Comparison of ENCODE assay signal across 9 cellular contexts in the genomic region with DNA sequence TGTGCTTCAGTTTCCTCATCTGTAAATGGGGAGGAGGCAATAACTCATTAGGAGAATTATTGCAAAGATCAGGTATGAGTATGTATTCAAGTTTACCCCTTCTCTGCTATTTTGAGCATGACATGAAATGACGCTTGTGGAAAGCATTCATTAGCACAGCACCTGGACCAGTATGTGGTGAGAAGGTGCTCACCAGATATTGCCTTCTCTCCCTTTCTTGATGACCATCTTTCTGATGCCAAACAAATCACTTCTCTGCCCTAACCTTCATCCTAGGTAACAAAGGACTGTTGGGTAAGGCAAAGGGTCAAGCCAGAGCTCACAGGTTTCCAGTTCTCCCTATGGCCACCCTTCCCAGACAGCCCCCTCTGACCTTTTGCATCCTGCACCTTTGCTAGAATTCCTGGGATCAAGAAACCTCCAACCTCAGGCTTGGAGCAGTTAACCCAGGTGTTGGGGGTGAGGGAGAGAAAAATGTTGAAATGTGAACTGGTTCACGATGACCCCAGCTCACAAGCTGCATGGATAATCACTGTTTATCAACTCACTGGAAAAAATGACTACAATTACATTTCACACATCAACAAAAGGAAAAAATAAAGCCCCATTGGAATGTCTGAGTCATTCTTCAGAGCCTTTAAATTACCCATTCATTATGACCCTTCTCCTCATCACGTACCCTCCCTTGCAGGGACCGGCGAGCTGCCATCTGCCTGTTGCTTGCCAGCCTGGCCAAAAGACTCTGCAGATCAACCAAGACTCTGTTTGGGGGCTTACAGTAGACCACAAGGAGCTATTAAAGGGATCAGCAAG. TPM values are rescaled to one million over a fixed set of nuclear protein-coding genes. Genes with fewer than 3 reads are reported as not detected.
DNase-seq lines count a peak whose midpoint lies in the region; ATAC-seq and TF ChIP-seq lines count a peak whose summit lies in the region.
"Had no signal": no experiment of that assay in that cellular context is flagged by ENCODE, and none has a peak within 500 bp of the region (broad histone marks: within the 10 kb centered on the region; RNA-seq: fewer than 3 reads in every experiment).

No MANE protein-coding gene starts in this region.

- no peaks in the 10 kb centered on the region for H3K27me3 ChIP-seq in naive thymus-derived CD4-positive, alpha-beta T cell (ENCODE audit: control insufficient read depth in 2 of 2, insufficient read depth in 2 of 2, low read length in 2 of 2)

- no peaks in the 10 kb centered on the region for H3K9me3 ChIP-seq in naive thymus-derived CD4-positive, alpha-beta T cell (ENCODE audit: control insufficient read depth in 2 of 3, low read length in 3 of 3)

- H3K27ac ChIP-seq in naive thymus-derived CD4-positive, alpha-beta T cell (ENCODE audit: low read depth, low read length): no peak overlapping the region

- CTCF ChIA-PET in naive thymus-derived CD4-positive, alpha-beta T cell (lab: Charles Lee): no interaction called here

- H3K4me1 ChIP-seq in naive thymus-derived CD4-positive, alpha-beta T cell (ENCODE audit: control insufficient read depth in 2 of 2, insufficient read depth in 2 of 2, low read length in 2 of 2): peaks cover 7 to 8% of the 10 kb centered on the region in 2 donors

- intact Hi-C loops in naive thymus-derived CD4-positive, alpha-beta T cell (cut with micrococcal nuclease): no loop called here

- no peaks in the 10 kb centered on the region for H3K9me3 Mint-ChIP-seq in naive thymus-derived CD4-positive, alpha-beta T cell

- no peak for ATAC-seq in naive thymus-derived CD4-positive, alpha-beta T cell
- ATAC-seq in HG03469 (IDR thresholded peaks at IDR 0.05; ENCODE audit: unreplicated experiment): no peak
- ATAC-seq in HG03159 (IDR thresholded peaks at IDR 0.05; ENCODE audit: unreplicated experiment): no peak
- no peak for ATAC-seq in GM21367 (IDR thresholded peaks at IDR 0.05; ENCODE audit: unreplicated experiment)

- POLR2A ChIA-PET in naive thymus-derived CD4-positive, alpha-beta T cell (lab: Charles Lee): interaction anchor here (0.8 to 42.6 kb wide), 3 partner anchors 9 to 36 kb away, joined by 4 to 901 read pairs (median 4); partner anchors contain the start of gene LBH

- H3K36me3 ChIP-seq in naive thymus-derived CD4-positive, alpha-beta T cell (ENCODE audit: control insufficient read depth in 2 of 3, insufficient read depth in 3 of 3, low read length in 3 of 3): no peaks in the 10 kb centered on the region

- DNase-seq in Caki2 (ENCODE audit: low read depth) (peak; percentile 87), NCI-H2227 (lab: John Stamatoyannopoulos, UW; ENCODE audit: unreplicated experiment) (peak; percentile 42), cardiac fibroblast (ENCODE audit: low read depth in 2 of 2) (peak; percentile 66 to 78), DMS53 treated with DMSO at 0.1 percent for 48 hours (lab: John Stamatoyannopoulos, UW; ENCODE audit: unreplicated experiment) (no peak)
- DNase-seq in naive thymus-derived CD4-positive, alpha-beta T cell: peak in 1 of 9 donors; percentile 60
- DNase-seq: NCI-H446 had no signal

- H3K4me3 ChIP-seq in cardiac fibroblast (replicated peaks in 1 of 2; ENCODE audit: low read depth in 2 of 2, low read length in 2 of 2): no peak overlapping the region
- no peak overlapping the region for H3K4me3 ChIP-seq in naive thymus-derived CD4-positive, alpha-beta T cell (ENCODE audit: low read length)

- TF ChIP-seq CTCF in cardiac fibroblast (IDR thresholded peaks at IDR 0.05; ENCODE audit: low read depth, low read length): no peak

- in situ Hi-C loops in Caki2 (cut with HindIII; ENCODE audit: low pct_unique_long_range_greater_than_20kb, low sequenced_read_pairs): no loop called here

- peaks cover 0 to 2% (median 0%) of the 10 kb centered on the region in 5 donors for H3K36me3 Mint-ChIP-seq in naive thymus-derived CD4-positive, alpha-beta T cell

- no peaks in the 10 kb centered on the region for H3K27me3 Mint-ChIP-seq in naive thymus-derived CD4-positive, alpha-beta T cell

- H3K4me1 Mint-ChIP-seq in naive thymus-derived CD4-positive, alpha-beta T cell: peaks cover 14 to 63% (median 50%) of the 10 kb centered on the region in 7 donors

- no peak overlapping the region for H3K4me3 Mint-ChIP-seq in naive thymus-derived CD4-positive, alpha-beta T cell

- H3K27ac Mint-ChIP-seq in naive thymus-derived CD4-positive, alpha-beta T cell: peak overlapping the region in 5 of 9 donors; percentile 2 to 100 (median 41)

RNA-seq across cellular contexts. Expression of gene LBH, which starts 41.6 kb away (rescaled TPM):
- total RNA-seq in Caki2 (2014; rRNA removed; shearing (Covaris generic); ENCODE audit: low replicate concordance): 99.1 and 128 TPM in 2 replicates
- total RNA-seq in naive thymus-derived CD4-positive, alpha-beta T cell: 100 to 1,000 TPM; 146 to 517 (median 192) TPM
- polyA plus RNA-seq in naive thymus-derived CD4-positive, alpha-beta T cell: 100 to 1,000 TPM; 269 to 292 TPM
